ENCODE assay signal across 23 cellular contexts in the genomic region with DNA sequence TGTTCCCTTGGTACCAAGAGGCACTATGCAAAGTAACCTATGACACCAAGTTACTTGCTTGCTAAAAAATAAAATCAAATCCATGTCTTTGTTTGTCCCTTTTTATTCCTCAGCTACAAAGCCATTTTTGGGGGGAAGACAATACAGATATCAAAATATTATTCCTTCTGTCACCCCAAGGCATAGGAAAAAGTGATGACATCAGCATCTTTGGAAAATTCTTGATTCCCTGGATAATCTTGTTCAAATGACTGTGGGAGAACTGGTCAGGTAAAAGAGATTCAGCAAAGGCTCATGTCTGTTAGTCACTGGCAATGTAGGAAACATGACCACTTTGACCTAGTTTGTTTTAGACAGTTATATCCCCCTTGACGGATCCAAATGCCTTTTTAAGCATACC.
"Had no signal": no experiment of that assay in that cellular context is flagged by ENCODE, and none has a peak within 500 bp of the region (broad histone marks: within the 10 kb centered on the region; RNA-seq: fewer than 3 reads in every experiment).

No MANE protein-coding gene starts in this region.

- H3K27me3 ChIP-seq: colonic mucosa, esophagus muscularis mucosa, foreskin keratinocyte, gastroesophageal sphincter, heart left ventricle, hepatocyte, left lung had no signal

- H3K4me1 ChIP-seq: colonic mucosa, esophagus muscularis mucosa, foreskin keratinocyte, gastroesophageal sphincter, heart left ventricle, lower lobe of right lung had no signal

- ATAC-seq: foreskin keratinocyte, gastroesophageal sphincter, heart left ventricle, left colon, left lung, left ventricle myocardium superior, lower lobe of right lung, mucosa of descending colon had no signal

- H2AFZ ChIP-seq: hepatocyte had no signal

- FAIRE-seq: endothelial cell of umbilical vein, frontal cortex, kidney had no signal

- H3K9me3 ChIP-seq: colonic mucosa, esophagus muscularis mucosa, gastroesophageal sphincter, heart left ventricle, left lung, lower lobe of right lung, mucosa of descending colon had no signal

- H3K79me2 ChIP-seq: hepatocyte had no signal

- H3K27ac ChIP-seq: colonic mucosa, esophagus muscularis mucosa, foreskin keratinocyte, gastroesophageal sphincter, heart left ventricle, hepatocyte, left lung, lower lobe of right lung had no signal

- H3K4me2 ChIP-seq: hepatocyte had no signal

- DNase-seq: colonic mucosa; cortex of kidney; effector CD4-positive, alpha-beta T cell; effector memory CD4-positive, alpha-beta T cell; foreskin keratinocyte; heart left ventricle; hypothalamus; immature natural killer cell; islet precursor cell; kidney; kidney glomerular epithelial cell; left colon; left lung; left ventricle myocardium superior; lower lobe of right lung; mesendoderm; mucosa of descending colon; naive B cell had no signal

- H3K4me3 ChIP-seq: colonic mucosa, esophagus muscularis mucosa, gastroesophageal sphincter, heart left ventricle, hepatocyte, left lung, lower lobe of right lung, mucosa of descending colon had no signal

- H3K36me3 ChIP-seq: colonic mucosa, esophagus muscularis mucosa, gastroesophageal sphincter, heart left ventricle, left lung, lower lobe of right lung had no signal
